ENCODE assay signal across 8 cellular contexts in the genomic region with DNA sequence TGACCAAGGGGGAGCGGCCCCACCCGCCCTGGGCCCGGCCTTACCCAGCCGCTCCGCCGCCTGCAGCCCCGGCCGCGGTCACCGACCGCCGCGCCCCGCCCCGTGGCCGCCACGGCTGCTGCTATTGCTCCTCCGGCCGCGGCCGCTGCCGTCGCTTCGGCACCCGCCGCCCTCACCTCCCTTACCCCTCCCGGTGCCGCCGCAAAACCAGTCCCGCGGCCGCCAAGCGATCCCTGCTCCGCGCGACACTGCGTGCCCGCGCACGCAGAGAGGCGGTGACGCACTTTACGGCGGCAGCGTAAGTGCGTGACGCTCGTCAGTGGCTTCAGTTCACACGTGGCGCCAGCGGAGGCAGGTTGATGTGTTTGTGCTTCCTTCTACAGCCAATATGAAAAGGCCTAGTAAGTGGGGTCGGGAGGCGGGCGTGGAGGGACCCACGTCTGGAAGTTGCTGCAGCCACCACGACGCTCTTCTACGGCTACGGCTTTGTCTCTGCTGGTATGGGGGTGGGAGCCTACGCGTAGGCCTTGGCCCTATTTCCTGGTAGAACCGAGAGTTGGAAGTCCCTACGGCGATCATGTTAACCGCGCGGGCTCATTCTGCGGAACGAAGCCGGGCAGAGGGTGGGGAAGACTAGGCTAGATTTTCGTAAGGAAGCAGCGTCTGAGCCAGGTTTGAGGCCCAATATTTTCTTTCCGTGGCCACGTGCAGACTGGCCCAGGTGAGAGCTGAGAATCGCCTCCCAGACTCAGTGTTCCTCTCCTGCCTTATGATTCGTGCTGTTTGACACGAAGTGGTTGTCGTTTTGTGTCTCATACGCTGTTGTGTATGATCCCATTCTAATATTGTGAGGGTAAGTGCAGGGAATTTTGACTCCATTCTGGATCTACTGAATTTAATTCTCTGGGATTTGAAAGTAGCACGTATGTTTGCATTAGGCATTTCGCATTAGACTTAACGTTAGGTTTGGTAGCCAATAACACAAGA. TPM values are rescaled to one million over a fixed set of nuclear protein-coding genes. Genes with fewer than 3 reads are reported as not detected.
DNase-seq lines count a peak whose midpoint lies in the region; ATAC-seq, FAIRE-seq and TF ChIP-seq lines count a peak whose summit lies in the region.

GNL3 (plus strand) TSS at position 328 of the 987 bp plus-strand sequence; CDS start at position 389, 61 bp downstream.
PBRM1 (minus strand) TSS at position 209 of the 987 bp plus-strand sequence.

- peak within 1 kb of the TSS; percentile 99 for H3K9ac ChIP-seq in HUES64 (ENCODE audit: low read depth, low read length)

- H3K4me3 ChIP-seq in HUES64 (ENCODE audit: low read length) = peak within 1 kb of the TSS; percentile 91

- TF ChIP-seq CTCF in D721Med (IDR thresholded peaks at IDR 0.05; ENCODE audit: insufficient read depth, missing control alignments) = no peak

- no peaks in the 10 kb centered on the region for H3K9me3 ChIP-seq in HUES64 (ENCODE audit: insufficient read depth, low read depth, low read length)

- peaks cover 27% of the 10 kb centered on the region for H3K4me1 ChIP-seq in HUES64 (ENCODE audit: insufficient read depth, low read length)

- under 1% methylated on average over 82 of the region's 82 CpGs for WGBS in HUES64

- ATAC-seq in GM21423 (IDR thresholded peaks at IDR 0.05; ENCODE audit: unreplicated experiment) = peak; percentile 76

- H3K27me3 ChIP-seq in HUES64 (ENCODE audit: insufficient read depth, low read length) = no peaks in the 10 kb centered on the region

- DNase-seq in D721Med (ENCODE audit: insufficient read length, low spot score) (peak; percentile 80), OCI-M1 (lab: John Stamatoyannopoulos, UW) (peak; percentile 97), activated T-cell treated with anti-CD3 and anti-CD28 coated beads for 24 hours (ENCODE audit: low read depth) (peak; percentile 91), epidermal melanocyte (ENCODE audit: insufficient read length, low spot score) (peak; percentile 91), middle frontal gyrus (ENCODE audit: extremely low spot score, low spot score) (peak; percentile 96)
- DNase-seq in stimulated activated CD8-positive, alpha-beta memory T cell treated with anti-CD3 and anti-CD28 coated beads, Interleukin-2, amount 100 ng/mL, for 1 hour (ENCODE audit: low read depth in 2 of 2) = peak; percentile 80 to 85

- peak within 1 kb of the TSS; percentile 94 for H3K27ac ChIP-seq in HUES64 (ENCODE audit: low read depth, low read length)

- FAIRE-seq in D721Med (lab: Jason Lieb, UNC) = no peak

- H3K36me3 ChIP-seq in HUES64 (ENCODE audit: insufficient read depth, low read length) = peaks cover 58% of the 10 kb centered on the region

RNA-seq across cellular contexts. Expression of gene GNL3, which starts in this region (rescaled TPM):
- polyA plus RNA-seq in HUES64 (2013, experiment 1 of 2) = 167 TPM
- 155 TPM for polyA plus RNA-seq in HUES64 (2013, experiment 2 of 2)

RNA-seq across cellular contexts. Expression of gene PBRM1, which starts in this region (rescaled TPM):
- polyA plus RNA-seq in HUES64 (2013, experiment 1 of 2) = 53.2 TPM
- 45.8 TPM for polyA plus RNA-seq in HUES64 (2013, experiment 2 of 2)

Comparison
In these comparisons a context has a peak if more than half of its experiments do, and no peak if none do; other contexts are left out.
1. Peak in every context shown above with its lines: DNase-seq, ATAC-seq, H3K4me3 ChIP-seq and H3K27ac ChIP-seq.